8 cellular contexts compared by ENCODE assay signal in the genomic region with DNA sequence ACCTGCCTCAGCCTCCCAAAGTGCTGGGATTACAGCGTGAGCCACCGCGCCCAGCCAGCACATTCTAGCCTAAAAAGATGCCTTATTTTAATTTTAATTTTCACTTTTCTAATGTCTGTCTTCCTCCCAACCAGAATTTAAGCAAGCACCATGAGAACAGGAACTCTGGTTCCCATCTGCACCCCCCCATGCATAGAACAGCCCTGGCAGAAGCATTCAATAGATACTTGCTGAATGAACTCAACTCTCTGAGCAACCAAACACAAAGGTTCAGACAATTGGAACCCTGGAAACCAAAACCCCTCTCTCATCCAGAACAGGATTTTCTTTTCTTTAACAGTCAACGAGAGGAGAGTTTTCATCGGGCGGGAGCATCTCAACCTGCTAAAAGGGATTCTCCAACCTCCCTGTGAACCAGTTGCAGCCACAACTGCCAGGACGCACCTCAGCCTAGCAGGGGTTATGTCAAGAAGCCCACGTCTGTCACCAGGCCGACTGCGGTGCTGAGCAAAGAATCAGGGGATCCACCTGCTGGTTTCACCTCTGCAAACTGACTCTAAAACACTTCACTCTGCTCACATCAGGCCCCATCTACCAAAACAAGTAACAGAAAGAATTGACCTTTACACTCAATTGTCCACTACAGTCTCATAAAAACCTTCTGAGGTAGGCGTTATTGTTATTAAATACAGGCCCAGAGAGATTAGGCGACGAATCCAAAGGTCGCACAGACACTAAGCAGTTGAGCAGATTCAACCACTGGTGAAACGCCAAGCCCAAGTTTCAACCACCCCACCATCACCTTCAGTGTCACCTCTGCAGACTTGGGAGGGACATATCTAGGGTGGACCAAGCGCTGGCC. TPM values are rescaled to one million over a fixed set of nuclear protein-coding genes. Genes with fewer than 3 reads are reported as not detected.
A peak's percentile ranks its signal among the peaks of the same experiment; 100 is the strongest.
DNase-seq lines count a peak whose midpoint lies in the region; ATAC-seq, FAIRE-seq and TF ChIP-seq lines count a peak whose summit lies in the region.

No MANE protein-coding gene starts in this region.

- no peak overlapping the region for H3K4ac ChIP-seq in H1 (replicated peaks; ENCODE audit: insufficient read length, low read depth, low read length)

- H2BK120ac ChIP-seq in H1 (replicated peaks; ENCODE audit: low read depth, low read length): no peak overlapping the region

- peaks cover 6% of the 10 kb centered on the region; the same call in 1 of the 2 replicates for H3K23me2 ChIP-seq in H1 (ENCODE audit: low read depth, low read length)

- ATAC-seq in HG03095 (IDR thresholded peaks at IDR 0.05; ENCODE audit: unreplicated experiment) (no peak), omental fat pad (ENCODE audit: low FRiP score) (no peak)

- peak overlapping the region; percentile 73 to 79 for H3K4me2 ChIP-seq in H1 (ENCODE audit: insufficient read depth in 1 of 2, low read depth in 2 of 2, low read length in 2 of 2)

- H3K27me3 ChIP-seq in H1 (replicated peaks in 1 of 4; ENCODE audit: control insufficient read depth in 3 of 4, extremely low read depth in 1 of 4, insufficient read depth in 3 of 4, low read length in 3 of 4) (no peaks in the 10 kb centered on the region), ovary (no peaks in the 10 kb centered on the region)

- no peak overlapping the region for H2BK15ac ChIP-seq in H1 (ENCODE audit: low read length)

- intact Hi-C loops in ovary (cut with DNase I): no loop called here

- H3K36me3 ChIP-seq in H1 (ENCODE audit: control insufficient read depth in 2 of 4, insufficient read depth in 4 of 4, low read length in 3 of 4) (peaks cover 5 to 24% (median 17%) of the 10 kb centered on the region in 4 experiments; a peak in 5 of 8 replicates), ovary (no peaks in the 10 kb centered on the region)

- no peak overlapping the region for H3K18ac ChIP-seq in H1 (ENCODE audit: extremely low read depth, low read length)

- H3K79me2 ChIP-seq in H1 (ENCODE audit: control insufficient read depth in 1 of 2, insufficient read depth in 2 of 2, low read length in 2 of 2): peaks cover 4 to 23% of the 10 kb centered on the region in 2 experiments; a peak in 3 of 4 replicates

- TF ChIP-seq RAD21 in H1 (IDR thresholded peaks at IDR 0.05 in 1 of 2, conservative IDR thresholded peaks at IDR 0.05 in 1 of 2; ENCODE audit: low read depth in 2 of 2, low read length in 2 of 2): no peak

- H3K56ac ChIP-seq in H1 (replicated peaks; ENCODE audit: insufficient read length, low read depth, low read length): no peak overlapping the region

- no peak overlapping the region for H2BK5ac ChIP-seq in H1 (ENCODE audit: low read depth, low read length)

- H3K9me3 ChIP-seq in H1 (ENCODE audit: insufficient read depth in 2 of 2, low read depth in 1 of 2, low read length in 1 of 2): no peaks in the 10 kb centered on the region
- H3K9me3 ChIP-seq in ovary: no peaks in the 10 kb centered on the region

- H3K79me1 ChIP-seq in H1 (ENCODE audit: low read depth, low read length): peaks cover 14% of the 10 kb centered on the region

- no peak overlapping the region for H2AK5ac ChIP-seq in H1 (ENCODE audit: low read depth, low read length)

- peak; percentile 20 for DNase-seq in EH (ENCODE audit: low read depth)
- DNase-seq in MV-4-11 (lab: John Stamatoyannopoulos, UW): peak; percentile 8
- DNase-seq in H1 (ENCODE audit: low read depth in 1 of 2, low spot score in 2 of 2): no peak
- DNase-seq in ovary: no peak
- no peak for DNase-seq in globus pallidus (ENCODE audit: low spot score)
- no peak for DNase-seq in NCI-H69 (lab: John Stamatoyannopoulos, UW)
- DNase-seq in omental fat pad (ENCODE audit: low spot score): no peak

- no peak overlapping the region for H4K91ac ChIP-seq in H1 (replicated peaks; ENCODE audit: insufficient read length, low read length)

- POLR2A ChIA-PET in H1 (lab: Charles Lee; ENCODE audit: partially characterized antibody): interaction anchor here (2.1 to 8.8 kb wide), 4 partner anchors 10 to 20 kb away, joined by 6 to 130 read pairs (median 34); a partner anchor contains a TSS

- TF ChIP-seq POLR2A in H1 (IDR thresholded peaks at IDR 0.05; ENCODE audit: control extremely low read depth in 1 of 2, low read depth in 2 of 2, low read length in 2 of 2): no peak
- no peak for TF ChIP-seq POLR2A in ovary (IDR thresholded peaks at IDR 0.05)

- peak overlapping the region in 1 of 4 experiments; percentile 16; a peak in 1 of 7 replicates for H3K9ac ChIP-seq in H1 (replicated peaks in 1 of 4; ENCODE audit: extremely low read depth in 1 of 4, low read depth in 3 of 4, low read length in 3 of 4)

- no peak overlapping the region for H4K8ac ChIP-seq in H1 (ENCODE audit: extremely low read depth, insufficient read depth, low read length)

- TF ChIP-seq CTCF in H1 (IDR thresholded peaks at IDR 0.05; ENCODE audit: control extremely low read depth in 1 of 3, insufficient read depth in 1 of 3, low read depth in 1 of 3, low read length in 3 of 3): no peak
- TF ChIP-seq CTCF in ovary (IDR thresholded peaks at IDR 0.05): no peak
- no peak for TF ChIP-seq CTCF in omental fat pad (IDR thresholded peaks at IDR 0.05)

- CTCF ChIA-PET in H1 (lab: Charles Lee; ENCODE audit: partially characterized antibody): interaction anchor here (0.9 kb wide), 1 partner anchor 42 kb away, joined by 3 read pairs; no protein-coding TSS in a partner anchor

- no peak overlapping the region for H4K5ac ChIP-seq in H1 (ENCODE audit: insufficient read length, low read depth, low read length)

- peaks cover 6 to 17% of the 10 kb centered on the region in 2 experiments for H4K20me1 ChIP-seq in H1 (replicated peaks in 1 of 2; ENCODE audit: control insufficient read depth in 1 of 2, insufficient read depth in 2 of 2, low read length in 2 of 2)

- H2AFZ ChIP-seq in H1 (ENCODE audit: low read length): no peak overlapping the region

- WGBS in H1 (ENCODE audit: extremely low coverage in 1 of 2, insufficient coverage in 1 of 2, insufficient read length in 1 of 2, insufficient replicate concordance in 2 of 2, low coverage in 1 of 2, low lambda C conversion rate in 2 of 2, missing lambda C conversion rate in 1 of 2), 2 experiments: 76% methylated on average over 16 of the region's 16 CpGs; no CpG with 5 or more reads in 1 of the 2 experiments
- WGBS in ovary, 3 donors: 43 to 62% (median 44%) methylated on average over 16 of the region's 16 CpGs

- H3K14ac ChIP-seq in H1 (ENCODE audit: insufficient read length): no peak overlapping the region

- H2BK20ac ChIP-seq in H1 (ENCODE audit: low read length): no peak overlapping the region

- FAIRE-seq in H1 (lab: Jason Lieb, UNC): no peak

- H3K4me1 ChIP-seq in H1 (replicated peaks in 1 of 4; ENCODE audit: control insufficient read depth in 3 of 4, insufficient read depth in 4 of 4, low read length in 3 of 4): peaks cover 5 to 8% (median 6%) of the 10 kb centered on the region in 4 experiments; a peak in 5 of 7 replicates
- H3K4me1 ChIP-seq in ovary (ENCODE audit: insufficient read depth): peaks cover 7% of the 10 kb centered on the region

- no peak overlapping the region for H2BK12ac ChIP-seq in H1 (ENCODE audit: low read depth, low read length)

- H3K4me3 ChIP-seq in H1 (ENCODE audit: extremely low read depth in 1 of 4, insufficient read depth in 2 of 4, low read depth in 3 of 4, low read length in 4 of 4): peak overlapping the region; percentile 43 to 53 (median 48); a peak in 7 of 8 replicates
- peak overlapping the region; percentile 64 for H3K4me3 ChIP-seq in ovary

- H3K23ac ChIP-seq in H1 (ENCODE audit: insufficient read length): no peak overlapping the region

- TF ChIP-seq EP300 in H1 (IDR thresholded peaks at IDR 0.05; ENCODE audit: borderline replicate concordance in 1 of 2, low read depth in 2 of 2, low read length in 2 of 2): no peak
- TF ChIP-seq EP300 in ovary (IDR thresholded peaks at IDR 0.05): no peak

- H3K27ac ChIP-seq in H1 (ENCODE audit: low read depth, low read length): no peak overlapping the region
- H3K27ac ChIP-seq in ovary: no peak overlapping the region

RNA-seq across cellular contexts. Expression of a gene that starts 1.7 kb away (rescaled TPM):
- 37.9 and 38.8 TPM in 2 replicates for total RNA-seq in H1 (2021; fragmentation: NEBNext Ultra II Directional; extraction: Animal tissue kit (Norgen Biotek cat#: 25700))
- polyA plus RNA-seq in H1 (2011; rRNA removed) (114 and 120 TPM in 2 replicates), ovary (10 to 100 TPM; 17.3 to 29.7 TPM)
- polyA plus RNA-seq in H1 (2011; cell fraction: cytosol; rRNA removed): 76.1 TPM
- polyA plus RNA-seq in H1 (2011; cell fraction: nucleus; rRNA removed): 74.5 TPM
- polyA plus RNA-seq in H1 (2012, experiment 1 of 2): 19.4 to 35.8 TPM (median 34.2 TPM) in 4 replicates
- polyA plus RNA-seq in H1 (2012, experiment 2 of 2): 38.0 TPM
- polyA plus RNA-seq in H1 (2013, experiment 1 of 2): 43.1 TPM
- polyA plus RNA-seq in H1 (2013, experiment 2 of 2): 43.5 TPM
- polyA minus RNA-seq in H1 (2011; rRNA and poly(A)+ RNA removed): 28.4 and 31.5 TPM in 2 replicates
- polyA minus RNA-seq in H1 (2011; cell fraction: cytosol; rRNA and poly(A)+ RNA removed): 36.6 TPM
- 25.4 TPM for polyA minus RNA-seq in H1 (2011; cell fraction: nucleus; rRNA and poly(A)+ RNA removed)
- total RNA-seq in ovary (10 to 100 TPM; 24.5 to 47.7 (median 26.8) TPM), omental fat pad (10 to 100 TPM; 47.0 to 69.2 (median 62.1) TPM)

RNA-seq across cellular contexts. Expression of a gene that starts 10.0 kb away (rescaled TPM):
- 44.9 and 53.4 TPM in 2 replicates for total RNA-seq in H1 (2021; fragmentation: NEBNext Ultra II Directional; extraction: Animal tissue kit (Norgen Biotek cat#: 25700))
- polyA plus RNA-seq in H1 (2011; rRNA removed) (51.8 and 68.5 TPM in 2 replicates), ovary (10 to 100 TPM; 52.3 to 67.9 TPM)
- polyA plus RNA-seq in H1 (2011; cell fraction: cytosol; rRNA removed): 54.5 TPM
- polyA plus RNA-seq in H1 (2011; cell fraction: nucleus; rRNA removed): 96.5 TPM
- 46.1 to 58.1 TPM (median 50.2 TPM) in 4 replicates for polyA plus RNA-seq in H1 (2012, experiment 1 of 2)
- 47.5 TPM for polyA plus RNA-seq in H1 (2012, experiment 2 of 2)
- 89.8 TPM for polyA plus RNA-seq in H1 (2013, experiment 1 of 2)
- 82.9 TPM for polyA plus RNA-seq in H1 (2013, experiment 2 of 2)
- 45.0 and 47.6 TPM in 2 replicates for polyA minus RNA-seq in H1 (2011; rRNA and poly(A)+ RNA removed)
- 55.1 TPM for polyA minus RNA-seq in H1 (2011; cell fraction: cytosol; rRNA and poly(A)+ RNA removed)
- 24.3 TPM for polyA minus RNA-seq in H1 (2011; cell fraction: nucleus; rRNA and poly(A)+ RNA removed)
- total RNA-seq in ovary (10 to 100 TPM; 26.3 to 98.2 (median 58.7) TPM), omental fat pad (100 to 1,000 TPM in 1 of 4 donors, 10 to 100 TPM in 3; 60.8 to 142 (median 69.0) TPM)

RNA-seq across cellular contexts. Expression of a gene that starts 55.7 kb away (rescaled TPM):
- 58.2 and 62.5 TPM in 2 replicates for total RNA-seq in H1 (2021; fragmentation: NEBNext Ultra II Directional; extraction: Animal tissue kit (Norgen Biotek cat#: 25700))
- 34.0 and 42.0 TPM in 2 replicates for polyA plus RNA-seq in H1 (2011; rRNA removed)
- polyA plus RNA-seq in H1 (2011; cell fraction: cytosol; rRNA removed): 45.9 TPM
- 63.9 TPM for polyA plus RNA-seq in H1 (2011; cell fraction: nucleus; rRNA removed)
- polyA plus RNA-seq in H1 (2012, experiment 1 of 2): 45.7 to 57.9 TPM (median 51.8 TPM) in 4 replicates
- 28.5 TPM for polyA plus RNA-seq in H1 (2012, experiment 2 of 2)
- polyA plus RNA-seq in H1 (2013, experiment 1 of 2): 28.3 TPM
- polyA plus RNA-seq in H1 (2013, experiment 2 of 2): 25.5 TPM
- polyA minus RNA-seq in H1 (2011; rRNA and poly(A)+ RNA removed): 63.6 and 69.2 TPM in 2 replicates
- 28.5 TPM for polyA minus RNA-seq in H1 (2011; cell fraction: cytosol; rRNA and poly(A)+ RNA removed)
- 23.9 TPM for polyA minus RNA-seq in H1 (2011; cell fraction: nucleus; rRNA and poly(A)+ RNA removed)
- 10 to 100 TPM; 27.8 to 67.8 (median 55.8) TPM for total RNA-seq in ovary
- polyA plus RNA-seq in ovary: 10 to 100 TPM; 29.7 to 77.0 TPM
- 10 to 100 TPM; 66.4 to 74.8 (median 70.0) TPM for total RNA-seq in omental fat pad

Comparison
In these comparisons a context has a peak if more than half of its experiments do, and no peak if none do; other contexts are left out.
1. DNase-seq: peak in EH (single experiment) and MV-4-11 (single experiment); none in H1 (0 of 2), ovary (0 of 5), globus pallidus (single experiment), NCI-H69 (single experiment) and omental fat pad (single experiment).